Comparison of ENCODE assay signal across 28 cellular contexts in the genomic region with DNA sequence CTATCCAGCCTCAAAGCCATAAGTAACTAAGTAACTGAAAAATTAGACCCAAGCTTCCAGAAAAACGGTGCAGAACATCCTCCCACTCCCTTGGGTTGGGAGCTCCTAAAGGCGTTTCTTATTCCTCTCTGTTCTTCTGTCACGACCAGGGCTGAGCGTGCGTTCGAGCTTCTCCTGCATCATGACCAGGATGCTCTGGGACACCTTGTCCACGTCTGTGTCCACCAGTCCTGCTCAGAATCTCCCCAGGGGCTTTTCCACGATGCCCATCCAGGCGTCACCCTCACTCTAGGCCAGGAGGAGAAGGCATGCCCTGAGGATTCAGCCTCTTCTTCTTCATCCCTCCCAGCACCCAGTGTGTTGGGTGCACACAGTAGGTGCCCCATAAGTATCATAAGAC. TPM values are rescaled to one million over a fixed set of nuclear protein-coding genes. Genes with fewer than 3 reads are reported as not detected.
DNase-seq lines count a peak whose midpoint lies in the region; ATAC-seq and TF ChIP-seq lines count a peak whose summit lies in the region.
"Had no signal": no experiment of that assay in that cellular context is flagged by ENCODE, and none has a peak within 500 bp of the region (broad histone marks: within the 10 kb centered on the region; RNA-seq: fewer than 3 reads in every experiment).

No MANE protein-coding gene starts in this region.

- ATAC-seq in sciatic nerve (no peak), GM21786 (IDR thresholded peaks at IDR 0.05; ENCODE audit: unreplicated experiment) (no peak), mucosa of descending colon (no peak)
- ATAC-seq: activated naive CD4-positive, alpha-beta T cell treated with anti-CD3 and anti-CD28 coated beads, Interleukin-2, amount 50 U/mL, for 72 hours; GM12878; K562; right cardiac atrium; stimulated activated naive CD8-positive, alpha-beta T cell treated with anti-CD3 and anti-CD28 coated beads, Interleukin-15, amount 100 ng/mL, for 72 hours had no signal

- H3K27ac ChIP-seq in RWPE1 (peak overlapping the region; percentile 34; the same call in 1 of the 2 replicates), esophagus squamous epithelium (peak overlapping the region in 3 of 4 donors; percentile 45 to 56 (median 49)), PC-9 (no peak overlapping the region)
- H3K27ac ChIP-seq: SK-N-MC, tibial nerve had no signal

- H3F3A ChIP-seq in PC-9 (ENCODE audit: insufficient read depth, low read depth), result peaks cover 10% of the 10 kb centered on the region

- WGBS in esophagus squamous epithelium, 2 donors, result 79 to 81% methylated on average over 7 to 9 of the region's 9 CpGs

- DNase-seq in D341Med (ENCODE audit: low spot score), result peak; percentile 6
- no peak for DNase-seq in RWPE1 (ENCODE audit: low spot score)
- no peak for DNase-seq in esophagus squamous epithelium (lab: John Stamatoyannopoulos, UW)
- peak; percentile 17 for DNase-seq in sciatic nerve (ENCODE audit: low spot score)
- no peak for DNase-seq in PC-9
- DNase-seq in NCI-H128 (lab: John Stamatoyannopoulos, UW; ENCODE audit: unreplicated experiment), result no peak
- DNase-seq in mucosa of descending colon, result no peak
- DNase-seq: activated CD4-positive, alpha-beta T cell treated with anti-CD3 and anti-CD28 coated beads, Interleukin-2, amount 50 U/mL, for 4 hours; activated CD4-positive, CD25-positive, alpha-beta regulatory T cell; activated effector memory CD4-positive, alpha-beta T cell treated with Interleukin-2 at 50 U/mL for 16 hours; CD8-positive, alpha-beta memory T cell; DMS153; effector CD4-positive, alpha-beta T cell; glutamatergic neuron; kidney; mammary epithelial cell; NCI-H1092 treated with DMSO at 0.1 percent for 48 hours; NCI-H187; NCI-H2171; right cardiac atrium; RPMI8226; stimulated activated naive CD8-positive, alpha-beta T cell treated with anti-CD3 and anti-CD28 coated beads, Interleukin-15, amount 100 ng/mL, for 72 hours had no signal

- H3K4me1 ChIP-seq in esophagus squamous epithelium (no peaks in the 10 kb centered on the region), PC-9 (replicated peaks; ENCODE audit: insufficient read depth) (peaks cover 14% of the 10 kb centered on the region), mucosa of descending colon (ENCODE audit: low read depth) (no peaks in the 10 kb centered on the region)

- POLR2A ChIA-PET in RWPE1 (lab: Yijun Ruan, JAX; ENCODE audit: low non-redundant PET), result interaction anchor here (0.5 kb wide), 1 partner anchor 411 kb away, joined by 7 read pairs; no protein-coding TSS in a partner anchor
- POLR2A ChIA-PET in PC-9 (lab: Charles Lee; ENCODE audit: unreplicated experiment), result no interaction called here

- no TSS peak for BruUV-seq in PC-9 (replicated peaks; lab: Mats Ljungman, UMichigan)

- CTCF ChIA-PET in RWPE1 (lab: Yijun Ruan, JAX) (interaction anchor here (0.7 kb wide), 1 partner anchor 17 kb away, joined by 6 read pairs; no protein-coding TSS in a partner anchor), PC-9 (lab: Charles Lee) (no interaction called here)

- intact Hi-C loops in esophagus squamous epithelium (cut with DNase I), result no loop called here
- intact Hi-C loops in sciatic nerve (cut with DNase I), result no loop called here
- intact Hi-C loops in PC-9 (cut with micrococcal nuclease; ENCODE audit: unreplicated experiment), result no loop called here
- intact Hi-C loops in mucosa of descending colon (cut with DNase I, micrococcal nuclease), result no loop called here

- H3K4me3 ChIP-seq in esophagus squamous epithelium (no peak overlapping the region), PC-9 (no peak overlapping the region), mucosa of descending colon (no peak overlapping the region)
- H3K4me3 ChIP-seq: GM12878, K562, SK-N-MC, tibial nerve had no signal

- no peaks in the 10 kb centered on the region for H4K20me1 ChIP-seq in PC-9 (ENCODE audit: insufficient read depth)

- no peak overlapping the region for H2AFZ ChIP-seq in PC-9

- no peaks in the 10 kb centered on the region for H3K79me2 ChIP-seq in PC-9 (ENCODE audit: low read depth)

- H3K9me2 ChIP-seq in PC-9 (ENCODE audit: insufficient read depth), result no peaks in the 10 kb centered on the region

- no peak overlapping the region for H3K4me2 ChIP-seq in PC-9

- H3K27me3 ChIP-seq in esophagus squamous epithelium, result peaks cover 0 to 15% (median 0%) of the 10 kb centered on the region in 4 donors
- H3K27me3 ChIP-seq in PC-9 (ENCODE audit: insufficient read depth, low read depth), result no peaks in the 10 kb centered on the region
- H3K27me3 ChIP-seq: tibial nerve had no signal

- no peaks in the 10 kb centered on the region for H3K36me3 ChIP-seq in esophagus squamous epithelium
- H3K36me3 ChIP-seq in PC-9 (ENCODE audit: low read depth), result no peaks in the 10 kb centered on the region
- no peaks in the 10 kb centered on the region for H3K36me3 ChIP-seq in mucosa of descending colon (ENCODE audit: low read depth)
- H3K36me3 ChIP-seq: tibial nerve had no signal

- H3K9me3 ChIP-seq in esophagus squamous epithelium (no peaks in the 10 kb centered on the region), PC-9 (ENCODE audit: insufficient read depth, low read depth) (no peaks in the 10 kb centered on the region), mucosa of descending colon (no peaks in the 10 kb centered on the region)
- H3K9me3 ChIP-seq: tibial nerve had no signal

- no peak for TF ChIP-seq POLR2A in esophagus squamous epithelium (IDR thresholded peaks at IDR 0.05)

- no peak for TF ChIP-seq CTCF in RWPE1 (conservative IDR thresholded peaks at IDR 0.05; ENCODE audit: low read depth)
- no peak for TF ChIP-seq CTCF in esophagus squamous epithelium (IDR thresholded peaks at IDR 0.05)
- TF ChIP-seq CTCF in PC-9 (conservative IDR thresholded peaks at IDR 0.05), result no peak
- no peak for TF ChIP-seq CTCF in mucosa of descending colon (IDR thresholded peaks at IDR 0.05)

RNA-seq across cellular contexts. Expression of a gene that starts 37.8 kb away (rescaled TPM):
- 100 to 1,000 TPM in 1 of 4 donors, 10 to 100 TPM in 3; 43.0 to 112 (median 68.5) TPM for total RNA-seq in esophagus squamous epithelium
- total RNA-seq in sciatic nerve, result 302 TPM
- total RNA-seq in PC-9 (2021), result 92.9 and 93.8 TPM in 2 replicates
- 100 to 1,000 TPM; 101 to 168 (median 113) TPM for total RNA-seq in mucosa of descending colon

Comparison
In these comparisons a context has a peak if more than half of its experiments do, and no peak if none do; other contexts are left out.
1. DNase-seq: peak in D341Med (single experiment) and sciatic nerve (single experiment); none in RWPE1 (single experiment), esophagus squamous epithelium (single experiment), PC-9 (0 of 2), NCI-H128 (single experiment) and mucosa of descending colon (0 of 3).